Comparison of ENCODE assay signal across 1 cellular context in the genomic region with DNA sequence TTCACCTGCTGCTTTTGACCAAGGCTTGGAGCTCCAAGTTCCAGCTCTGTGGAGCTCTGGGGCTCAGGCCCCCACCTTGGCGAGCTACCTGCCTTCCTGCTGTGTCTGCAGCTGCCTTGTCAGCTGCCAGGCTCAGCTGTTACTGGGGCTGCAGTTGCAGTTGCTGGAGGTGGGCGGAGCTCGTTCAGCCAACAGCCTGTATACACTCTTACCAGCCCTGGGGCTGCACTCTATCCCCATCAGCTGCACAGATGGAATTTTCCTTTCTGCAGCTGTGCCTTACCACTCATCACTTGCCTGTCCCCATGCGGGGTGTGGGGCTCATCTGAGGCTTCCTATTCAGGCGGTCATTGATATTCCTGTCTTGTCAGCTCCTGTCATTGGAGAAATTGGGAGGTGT.
TF ChIP-seq lines count a peak whose summit lies in the region.

No MANE protein-coding gene starts in this region.

TF ChIP-seq in GM23338, 12 proteins besides CTCF, POLR2A, EP300 and RAD21 (continued from another document):
- TF ChIP-seq, protein P1, sequence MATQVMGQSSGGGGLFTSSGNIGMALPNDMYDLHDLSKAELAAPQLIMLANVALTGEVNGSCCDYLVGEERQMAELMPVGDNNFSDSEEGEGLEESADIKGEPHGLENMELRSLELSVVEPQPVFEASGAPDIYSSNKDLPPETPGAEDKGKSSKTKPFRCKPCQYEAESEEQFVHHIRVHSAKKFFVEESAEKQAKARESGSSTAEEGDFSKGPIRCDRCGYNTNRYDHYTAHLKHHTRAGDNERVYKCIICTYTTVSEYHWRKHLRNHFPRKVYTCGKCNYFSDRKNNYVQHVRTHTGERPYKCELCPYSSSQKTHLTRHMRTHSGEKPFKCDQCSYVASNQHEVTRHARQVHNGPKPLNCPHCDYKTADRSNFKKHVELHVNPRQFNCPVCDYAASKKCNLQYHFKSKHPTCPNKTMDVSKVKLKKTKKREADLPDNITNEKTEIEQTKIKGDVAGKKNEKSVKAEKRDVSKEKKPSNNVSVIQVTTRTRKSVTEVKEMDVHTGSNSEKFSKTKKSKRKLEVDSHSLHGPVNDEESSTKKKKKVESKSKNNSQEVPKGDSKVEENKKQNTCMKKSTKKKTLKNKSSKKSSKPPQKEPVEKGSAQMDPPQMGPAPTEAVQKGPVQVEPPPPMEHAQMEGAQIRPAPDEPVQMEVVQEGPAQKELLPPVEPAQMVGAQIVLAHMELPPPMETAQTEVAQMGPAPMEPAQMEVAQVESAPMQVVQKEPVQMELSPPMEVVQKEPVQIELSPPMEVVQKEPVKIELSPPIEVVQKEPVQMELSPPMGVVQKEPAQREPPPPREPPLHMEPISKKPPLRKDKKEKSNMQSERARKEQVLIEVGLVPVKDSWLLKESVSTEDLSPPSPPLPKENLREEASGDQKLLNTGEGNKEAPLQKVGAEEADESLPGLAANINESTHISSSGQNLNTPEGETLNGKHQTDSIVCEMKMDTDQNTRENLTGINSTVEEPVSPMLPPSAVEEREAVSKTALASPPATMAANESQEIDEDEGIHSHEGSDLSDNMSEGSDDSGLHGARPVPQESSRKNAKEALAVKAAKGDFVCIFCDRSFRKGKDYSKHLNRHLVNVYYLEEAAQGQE (IDR thresholded peaks at IDR 0.05; ENCODE audit: unreplicated experiment), result no peak
